11 cellular contexts compared by ENCODE assay signal in genomic region chr14:26276757-26277156, GRCh38.
DNase-seq lines count a peak whose midpoint lies in the region; ATAC-seq, FAIRE-seq and TF ChIP-seq lines count a peak whose summit lies in the region.
"Had no signal": no experiment of that assay in that cellular context is flagged by ENCODE, and none has a peak within 500 bp of the region (broad histone marks: within the 10 kb centered on the region; RNA-seq: fewer than 3 reads in every experiment).

No MANE protein-coding gene starts in this region.

- no peaks in the 10 kb centered on the region for H3K27me3 ChIP-seq in K562 (ENCODE audit: control insufficient read depth in 2 of 2, insufficient read depth in 2 of 2, low read length in 2 of 2)

- H3K9me1 ChIP-seq in K562 (ENCODE audit: control insufficient read depth, insufficient read depth, low read length): no peaks in the 10 kb centered on the region

- no peaks in the 10 kb centered on the region for H3K27me3 Mint-ChIP-seq in activated CD8-positive, alpha-beta T cell treated with anti-CD3 and anti-CD28 coated beads for 36 hours
- H3K27me3 Mint-ChIP-seq: T-helper 17 cell had no signal

- H2AFZ ChIP-seq in K562 (ENCODE audit: low read depth, low read length): peak overlapping the region; percentile 44; the same call in 1 of the 2 replicates

- no peak for TF ChIP-seq POLR2A in K562 (conservative IDR thresholded peaks at IDR 0.05)

- no peaks in the 10 kb centered on the region for H3K36me3 ChIP-seq in K562 (ENCODE audit: control insufficient read depth, insufficient read depth, low read length)

- no peak overlapping the region for H3K4me3 Mint-ChIP-seq in activated CD8-positive, alpha-beta T cell treated with anti-CD3 and anti-CD28 coated beads for 36 hours
- H3K4me3 Mint-ChIP-seq: T-helper 17 cell had no signal

- H3K4me1 Mint-ChIP-seq in activated CD8-positive, alpha-beta T cell treated with anti-CD3 and anti-CD28 coated beads for 36 hours (ENCODE audit: low read depth): no peaks in the 10 kb centered on the region
- H3K4me1 Mint-ChIP-seq: T-helper 17 cell had no signal

- H3K9ac ChIP-seq in K562 (ENCODE audit: insufficient read depth in 1 of 2, low read depth in 2 of 2, low read length in 2 of 2): no peak overlapping the region

- H3K9me3 ChIP-seq in K562 (replicated peaks; ENCODE audit: control insufficient read depth, insufficient read depth, low read depth, low read length): no peaks in the 10 kb centered on the region

- BruUV-seq in K562 (replicated peaks; lab: Mats Ljungman, UMichigan): no TSS peak

- no peaks in the 10 kb centered on the region for H3K79me2 ChIP-seq in K562 (ENCODE audit: control insufficient read depth, insufficient read depth, low read length)

- H3K4me1 ChIP-seq in K562 (replicated peaks in 1 of 2; ENCODE audit: control insufficient read depth in 2 of 2, insufficient read depth in 2 of 2, low read length in 2 of 2): peaks cover 0 to 4% of the 10 kb centered on the region in 2 experiments; a peak in 2 of 5 replicates

- H4K20me1 ChIP-seq in K562 (replicated peaks; ENCODE audit: control insufficient read depth, insufficient read depth, low read length): no peaks in the 10 kb centered on the region

- H3K27ac ChIP-seq in K562 (ENCODE audit: extremely low read depth, low read depth, low read length): no peak overlapping the region

- TF ChIP-seq CTCF in K562 (IDR thresholded peaks at IDR 0.05 in 2 of 3, conservative IDR thresholded peaks at IDR 0.05 in 1 of 3; ENCODE audit: insufficient read depth in 2 of 3, low read depth in 1 of 3, low read length in 3 of 3): 0 out of 6 replicates have a peak, but pooled peaks of 1 of the 3 experiments have one; percentile 20
- no peak for TF ChIP-seq CTCF in activated CD8-positive, alpha-beta T cell treated with anti-CD3 and anti-CD28 coated beads for 36 hours (IDR thresholded peaks at IDR 0.05)

- DNase-seq in HEK293T (ENCODE audit: extremely low spot score): peak; percentile 35
- peak; percentile 62 for DNase-seq in NCI-H524 treated with DMSO at 0.1 percent for 48 hours (lab: John Stamatoyannopoulos, UW)
- no peak for DNase-seq in K562 (ENCODE audit: extremely low read depth in 1 of 4, low spot score in 3 of 4)
- peak; percentile 51 for DNase-seq in midbrain (lab: John Stamatoyannopoulos, UW)
- no peak for DNase-seq in stimulated activated CD4-positive, alpha-beta T cell treated with anti-CD3 and anti-CD28 coated beads, Interleukin-4, amount 100 ng/mL, for 1 hour
- DNase-seq in activated CD8-positive, alpha-beta T cell treated with anti-CD3 and anti-CD28 coated beads for 36 hours: no peak
- DNase-seq in NCI-H2029 treated with DMSO at 0.1 percent for 48 hours (lab: John Stamatoyannopoulos, UW): no peak
- DNase-seq: NCI-H1930, T-helper 17 cell had no signal

- no peak for TF ChIP-seq EP300 in K562 (IDR thresholded peaks at IDR 0.05; ENCODE audit: low read length)

- CTCF ChIA-PET in HEK293T (lab: Yijun Ruan, JAX) (no interaction called here), K562 (lab: Yijun Ruan, JAX; ENCODE audit: low intra/inter-chr PET ratio) (no interaction called here)
- CTCF ChIA-PET in activated CD8-positive, alpha-beta T cell treated with anti-CD3 and anti-CD28 coated beads for 36 hours (lab: Charles Lee): no interaction called here

- POLR2A ChIA-PET in HEK293T (lab: Yijun Ruan, JAX): no interaction called here
- POLR2A ChIA-PET in K562 (lab: Yijun Ruan, JAX): interaction anchor here (0.8 kb wide), 1 partner anchor 544 kb away, joined by 3 read pairs; no protein-coding TSS in a partner anchor
- POLR2A ChIA-PET in activated CD8-positive, alpha-beta T cell treated with anti-CD3 and anti-CD28 coated beads for 36 hours (lab: Charles Lee): no interaction called here

- intact Hi-C loops in K562 (cut with micrococcal nuclease): no loop called here
- intact Hi-C loops in activated CD8-positive, alpha-beta T cell treated with anti-CD3 and anti-CD28 coated beads for 36 hours (cut with micrococcal nuclease): no loop called here

- ATAC-seq in K562 (peak; percentile 37; the same call in 1 of the 3 replicates), HG02840 (IDR thresholded peaks at IDR 0.05; ENCODE audit: low FRiP score, unreplicated experiment) (no peak)
- ATAC-seq in activated CD8-positive, alpha-beta T cell treated with anti-CD3 and anti-CD28 coated beads for 36 hours: no peak
- ATAC-seq: T-helper 17 cell had no signal

- in situ Hi-C loops in K562 (cut with MboI): no loop called here

- H3K36me3 Mint-ChIP-seq in activated CD8-positive, alpha-beta T cell treated with anti-CD3 and anti-CD28 coated beads for 36 hours (ENCODE audit: low read depth): no peaks in the 10 kb centered on the region

- no peak overlapping the region for H3K27ac Mint-ChIP-seq in activated CD8-positive, alpha-beta T cell treated with anti-CD3 and anti-CD28 coated beads for 36 hours
- H3K27ac Mint-ChIP-seq: T-helper 17 cell had no signal

- peaks cover 20% of the 10 kb centered on the region for H3K9me3 Mint-ChIP-seq in activated CD8-positive, alpha-beta T cell treated with anti-CD3 and anti-CD28 coated beads for 36 hours

- H3K4me2 ChIP-seq in K562 (ENCODE audit: insufficient read depth, low read length): no peak overlapping the region

- no peak overlapping the region for H3K4me3 ChIP-seq in K562

- 37% methylated on average over 2 of the region's 2 CpGs for WGBS in K562 (ENCODE audit: insufficient coverage, low coverage, missing lambda C conversion rate)

- peak in 1 of 2 experiments; percentile 36; a peak in 2 of 4 replicates for TF ChIP-seq RAD21 in K562 (CRISPR knock-in tag; conservative IDR thresholded peaks at IDR 0.05 in 1 of 2, IDR thresholded peaks at IDR 0.05 in 1 of 2)

- no peak for FAIRE-seq in K562 (lab: Jason Lieb, UNC)
- FAIRE-seq: bronchial epithelial cell had no signal

TF ChIP-seq in HEK293T, 16 proteins besides CTCF, POLR2A, EP300 and RAD21:
- TF ChIP-seq FOXK2 (IDR thresholded peaks at IDR 0.05) (no peak), LEF1 (IDR thresholded peaks at IDR 0.05; ENCODE audit: borderline replicate concordance) (no peak), FOXM1 (IDR thresholded peaks at IDR 0.05; ENCODE audit: borderline replicate concordance) (no peak), NFRKB (IDR thresholded peaks at IDR 0.05) (no peak), BHLHE40 (IDR thresholded peaks at IDR 0.05; ENCODE audit: borderline replicate concordance) (no peak), ARNT (IDR thresholded peaks at IDR 0.05) (no peak), SP1 (IDR thresholded peaks at IDR 0.05) (no peak)

TF ChIP-seq in K562, 482 proteins besides CTCF, POLR2A, EP300 and RAD21:
- TF ChIP-seq ATF7 (IDR thresholded peaks at IDR 0.05): no peak
- TF ChIP-seq, protein P1, sequence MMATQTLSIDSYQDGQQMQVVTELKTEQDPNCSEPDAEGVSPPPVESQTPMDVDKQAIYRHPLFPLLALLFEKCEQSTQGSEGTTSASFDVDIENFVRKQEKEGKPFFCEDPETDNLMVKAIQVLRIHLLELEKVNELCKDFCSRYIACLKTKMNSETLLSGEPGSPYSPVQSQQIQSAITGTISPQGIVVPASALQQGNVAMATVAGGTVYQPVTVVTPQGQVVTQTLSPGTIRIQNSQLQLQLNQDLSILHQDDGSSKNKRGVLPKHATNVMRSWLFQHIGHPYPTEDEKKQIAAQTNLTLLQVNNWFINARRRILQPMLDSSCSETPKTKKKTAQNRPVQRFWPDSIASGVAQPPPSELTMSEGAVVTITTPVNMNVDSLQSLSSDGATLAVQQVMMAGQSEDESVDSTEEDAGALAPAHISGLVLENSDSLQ (IDR thresholded peaks at IDR 0.05): 0 out of 2 replicates have a peak, but pooled peaks have one; percentile 11
TF ChIP-seq in K562: peak in this region for 1.

Comparison
In these comparisons a context has a peak if more than half of its experiments do, and no peak if none do; other contexts are left out.
1. DNase-seq: peak in HEK293T (single experiment), NCI-H524 treated with DMSO at 0.1 percent for 48 hours (single experiment) and midbrain (single experiment); none in K562 (0 of 4), stimulated activated CD4-positive, alpha-beta T cell treated with anti-CD3 and anti-CD28 coated beads, Interleukin-4, amount 100 ng/mL, for 1 hour (single experiment), activated CD8-positive, alpha-beta T cell treated with anti-CD3 and anti-CD28 coated beads for 36 hours (single experiment) and NCI-H2029 treated with DMSO at 0.1 percent for 48 hours (single experiment).